In the genomic region with DNA sequence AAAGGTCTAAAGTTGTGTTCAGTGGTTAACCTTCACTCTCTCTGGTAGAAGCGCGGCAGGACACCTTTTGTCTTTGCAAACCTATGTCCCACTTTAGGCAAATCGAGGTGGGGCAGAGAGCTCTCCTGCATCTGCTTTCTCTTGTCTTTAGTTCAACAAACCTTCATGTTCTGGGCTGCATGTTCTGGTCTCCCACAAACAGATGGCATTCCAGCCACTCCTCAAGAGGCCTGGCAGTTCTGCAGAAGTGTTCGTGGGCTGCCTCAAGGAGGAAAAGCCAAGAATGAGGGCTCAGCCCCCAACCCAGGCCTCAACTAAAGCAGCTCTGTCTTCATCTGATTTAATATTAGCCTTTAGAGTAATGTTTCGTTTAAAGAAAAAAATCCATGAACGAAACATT, we compare ENCODE assay signal across 7 cellular contexts.
"Had no signal": no experiment of that assay in that cellular context is flagged by ENCODE, and none has a peak within 500 bp of the region (broad histone marks: within the 10 kb centered on the region; RNA-seq: fewer than 3 reads in every experiment).

No MANE protein-coding gene starts in this region.

- DNase-seq: GDM1, GF-D8 had no signal

- ATAC-seq: GM12878 had no signal

- FAIRE-seq: G401.6, GM12878, GM12891, GM12892, GM18507 had no signal

- H3K4me3 ChIP-seq: GM12878 had no signal
